ENCODE assay signal across 1 cellular context in genomic region chr4:74450298-74450683, GRCh38.
A peak's percentile ranks its signal among the peaks of the same experiment; 100 is the strongest.
TF ChIP-seq lines count a peak whose summit lies in the region.

No MANE protein-coding gene starts in this region.

TF ChIP-seq in HCT116, 20 proteins besides CTCF, POLR2A, EP300 and RAD21:
- TF ChIP-seq EZH2 (IDR thresholded peaks at IDR 0.05), result no peak
- 0 out of 2 replicates have a peak, but pooled peaks have one; percentile 5 for TF ChIP-seq JUND (IDR thresholded peaks at IDR 0.05)
- no peak; the same call in 1 of the 2 replicates for TF ChIP-seq EGR1 (IDR thresholded peaks at IDR 0.05; ENCODE audit: low read depth)
- peak; percentile 8; the same call in 1 of the 2 replicates for TF ChIP-seq CEBPB (IDR thresholded peaks at IDR 0.05; ENCODE audit: low read depth)
- TF ChIP-seq ZBTB33 (IDR thresholded peaks at IDR 0.05; ENCODE audit: extremely low read depth, insufficient replicate concordance, low read length), result no peak
- TF ChIP-seq SP1 (IDR thresholded peaks at IDR 0.05; ENCODE audit: low read depth), result peak; percentile 2; the same call in 1 of the 2 replicates
- no peak for TF ChIP-seq REST (IDR thresholded peaks at IDR 0.05; ENCODE audit: low read depth)
- TF ChIP-seq ZFX (IDR thresholded peaks at IDR 0.05), result no peak
- no peak for TF ChIP-seq TCF7L2 (IDR thresholded peaks at IDR 0.05; ENCODE audit: borderline replicate concordance, extremely low read depth, insufficient read depth, insufficient read length)
- TF ChIP-seq SIN3A (IDR thresholded peaks at IDR 0.05; ENCODE audit: low read depth), result no peak
- TF ChIP-seq POLR2AphosphoS5 (IDR thresholded peaks at IDR 0.05; ENCODE audit: low read depth, low read length), result peak; percentile 41
- no peak for TF ChIP-seq FOSL1 (IDR thresholded peaks at IDR 0.05; ENCODE audit: low read depth)
- no peak for TF ChIP-seq ELF1 (IDR thresholded peaks at IDR 0.05; ENCODE audit: borderline replicate concordance, low read depth)
- TF ChIP-seq EZH2phosphoT487 (IDR thresholded peaks at IDR 0.05; ENCODE audit: borderline replicate concordance), result no peak
- TF ChIP-seq ZNF274 (IDR thresholded peaks at IDR 0.05; ENCODE audit: low read depth, low read length), result no peak
- no peak; the same call in 1 of the 2 replicates for TF ChIP-seq MAX (IDR thresholded peaks at IDR 0.05)
- TF ChIP-seq ATF3 (IDR thresholded peaks at IDR 0.05), result no peak
- no peak for TF ChIP-seq YY1 (IDR thresholded peaks at IDR 0.05; ENCODE audit: extremely low read depth, insufficient replicate concordance, low read depth, low read length)
- no peak for TF ChIP-seq CBX3 (IDR thresholded peaks at IDR 0.05; ENCODE audit: low read depth)
- no peak for TF ChIP-seq SRF (IDR thresholded peaks at IDR 0.05; ENCODE audit: low read depth)
